13 cellular contexts compared by ENCODE assay signal in the genomic region with DNA sequence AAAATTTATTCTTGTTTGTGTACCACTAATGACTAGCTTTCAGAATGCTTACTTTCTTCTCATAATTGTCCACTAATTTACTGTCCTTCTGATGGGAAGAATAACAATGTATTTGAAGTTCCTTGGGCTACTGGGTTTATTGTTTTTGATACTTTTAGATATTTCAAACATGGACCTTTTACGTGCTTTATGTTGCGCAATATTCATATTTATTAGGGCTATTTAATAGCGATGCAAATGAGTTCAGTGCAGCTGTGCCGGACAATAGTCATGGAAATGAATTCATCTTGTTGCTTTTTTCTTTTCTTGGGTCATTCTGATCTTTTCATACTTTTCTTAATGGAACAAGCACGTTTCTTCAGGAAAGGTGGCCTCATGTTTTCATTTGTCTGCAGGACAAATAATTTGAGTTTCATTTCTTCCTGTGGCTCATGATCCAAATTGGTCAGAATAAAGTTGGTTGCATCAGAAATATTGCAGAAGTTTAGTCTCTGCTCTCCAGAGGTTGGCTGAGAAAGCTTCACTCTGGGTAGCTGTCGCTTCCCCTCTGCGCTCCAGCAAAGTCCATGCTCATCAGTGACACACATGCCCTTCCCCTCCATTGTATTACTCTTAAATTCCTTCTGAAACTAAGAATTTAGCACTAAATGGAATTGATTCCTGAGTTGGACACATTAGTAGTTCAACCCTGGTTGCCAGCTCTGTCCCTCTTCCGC.
DNase-seq lines count a peak whose midpoint lies in the region; ATAC-seq, FAIRE-seq and TF ChIP-seq lines count a peak whose summit lies in the region.
"Had no signal": no experiment of that assay in that cellular context is flagged by ENCODE, and none has a peak within 500 bp of the region (broad histone marks: within the 10 kb centered on the region; RNA-seq: fewer than 3 reads in every experiment).

No MANE protein-coding gene starts in this region.

- H3K9ac ChIP-seq in GM23248 (peak overlapping the region; percentile 50; the same call in 1 of the 2 replicates), endothelial cell of umbilical vein (replicated peaks; ENCODE audit: extremely low read depth, insufficient read depth, low read length) (no peak overlapping the region)

- H3K4me2 ChIP-seq in GM23248 (ENCODE audit: unreplicated experiment) = peak overlapping the region; percentile 57
- H3K4me2 ChIP-seq in endothelial cell of umbilical vein (ENCODE audit: insufficient read depth, low read length) = peak overlapping the region; percentile 48
- H3K4me2 ChIP-seq: GM23338 had no signal

- H2AFZ ChIP-seq in GM23248 (no peak overlapping the region), endothelial cell of umbilical vein (ENCODE audit: low read depth, low read length) (no peak overlapping the region)
- H2AFZ ChIP-seq: GM23338 had no signal

- ATAC-seq in RWPE2 (ENCODE audit: low read depth) (no peak; the same call in 2 of the 3 replicates), sciatic nerve (peak; percentile 57)
- ATAC-seq: GM23338 had no signal

- H3K9me3 ChIP-seq in GM23248 (ENCODE audit: low read depth) (no peaks in the 10 kb centered on the region), RWPE2 (ENCODE audit: severe bottlenecking) (no peaks in the 10 kb centered on the region), endothelial cell of umbilical vein (replicated peaks; ENCODE audit: control insufficient read depth, insufficient read depth, low read length) (no peaks in the 10 kb centered on the region), ovary (no peaks in the 10 kb centered on the region)

- TF ChIP-seq EP300 in ovary (IDR thresholded peaks at IDR 0.05) = no peak

- H3K4me1 ChIP-seq in GM23248 (ENCODE audit: insufficient read depth) (peaks cover 24% of the 10 kb centered on the region), RWPE2 (ENCODE audit: insufficient read depth, poor library complexity, severe bottlenecking) (peaks cover 23% of the 10 kb centered on the region), endothelial cell of umbilical vein (ENCODE audit: control insufficient read depth, extremely low read depth, insufficient read depth, low read length) (peaks cover 16% of the 10 kb centered on the region), ovary (ENCODE audit: insufficient read depth) (peaks cover 15% of the 10 kb centered on the region)

- H3K79me2 ChIP-seq in GM23248 (ENCODE audit: insufficient read depth) = peaks cover 98% of the 10 kb centered on the region
- peaks cover 18% of the 10 kb centered on the region for H3K79me2 ChIP-seq in endothelial cell of umbilical vein (ENCODE audit: control insufficient read depth, insufficient read depth, low read length)

- POLR2A ChIA-PET in endothelial cell of umbilical vein (lab: Charles Lee) = no interaction called here

- peaks cover 16% of the 10 kb centered on the region for H3F3A ChIP-seq in GM23248 (ENCODE audit: insufficient read depth)

- peak overlapping the region; percentile 65 for H3K27ac ChIP-seq in GM23248
- peak overlapping the region; percentile 52 for H3K27ac ChIP-seq in RWPE2 (ENCODE audit: poor library complexity, severe bottlenecking)
- H3K27ac ChIP-seq in endothelial cell of umbilical vein (ENCODE audit: insufficient read depth, low read depth, low read length) = no peak overlapping the region
- H3K27ac ChIP-seq in ovary = peak overlapping the region in 1 of 2 donors; percentile 53

- CTCF ChIA-PET in endothelial cell of umbilical vein (lab: Charles Lee) = interaction anchor here (1.1 to 2.8 kb wide), 9 partner anchors 11 to 243 kb away, joined by 3 to 15 read pairs (median 4); no protein-coding TSS in a partner anchor

- no peaks in the 10 kb centered on the region for H3K9me1 ChIP-seq in endothelial cell of umbilical vein (replicated peaks; ENCODE audit: control insufficient read depth, extremely low read depth, insufficient read depth, low read length)

- in situ Hi-C loops in GM23248 (cut with MboI) = no loop called here

- H3K4me3 ChIP-seq in GM23248 = peak overlapping the region; percentile 43
- no peak overlapping the region for H3K4me3 ChIP-seq in RWPE2 (ENCODE audit: severe bottlenecking)
- no peak overlapping the region for H3K4me3 ChIP-seq in endothelial cell of umbilical vein (replicated peaks in 1 of 3; ENCODE audit: insufficient read depth in 1 of 3, low read depth in 1 of 3, low read length in 3 of 3)
- H3K4me3 ChIP-seq in ovary = no peak overlapping the region
- H3K4me3 ChIP-seq: GM23338 had no signal

- dilution Hi-C loops in endothelial cell of umbilical vein (cut with MboI; ENCODE audit: extremely low pct_ligation_motif_present, low sequenced_read_pairs) = no loop called here

- intact Hi-C loops in endothelial cell of umbilical vein (cut with micrococcal nuclease) (no loop called here), sciatic nerve (cut with DNase I) (no loop called here), ovary (cut with DNase I) (no loop called here)

- WGBS in GM23248 (ENCODE audit: low coverage in 1 of 2, low lambda C conversion rate in 2 of 2, missing lambda C conversion rate in 2 of 2), 2 experiments = 98% methylated on average over 8 of the region's 8 CpGs
- WGBS in ovary, 3 donors = 69 to 71% (median 71%) methylated on average over 8 of the region's 8 CpGs

- BruUV-seq in endothelial cell of umbilical vein (replicated peaks; lab: Mats Ljungman, UMichigan) = no TSS peak

- H3K9me2 ChIP-seq in GM23248 (ENCODE audit: insufficient read depth) = no peaks in the 10 kb centered on the region

- no peaks in the 10 kb centered on the region for H4K20me1 ChIP-seq in GM23248 (ENCODE audit: insufficient read depth)
- H4K20me1 ChIP-seq in endothelial cell of umbilical vein (replicated peaks; ENCODE audit: control insufficient read depth, extremely low read depth, insufficient read depth, low read length) = no peaks in the 10 kb centered on the region

- DNase-seq in GM23248 = peak; percentile 19
- DNase-seq in RWPE2 (ENCODE audit: low spot score) = no peak
- no peak for DNase-seq in endothelial cell of umbilical vein (ENCODE audit: low read depth, low spot score)
- no peak for DNase-seq in sciatic nerve (ENCODE audit: low spot score)
- DNase-seq in central memory CD4-positive, alpha-beta T cell = no peak
- no peak for DNase-seq in NCI-H2196 treated with DMSO at 0.1 percent for 48 hours (lab: John Stamatoyannopoulos, UW; ENCODE audit: unreplicated experiment)
- DNase-seq in ovary = no peak
- DNase-seq in NCI-H187 treated with DMSO at 0.1 percent for 48 hours (lab: John Stamatoyannopoulos, UW) = no peak
- DNase-seq: immature natural killer cell; NCI-H2081 treated with DMSO at 0.1 percent for 48 hours; stimulated activated CD4-positive, alpha-beta T cell treated with anti-CD3 and anti-CD28 coated beads, Interleukin-12 subunit alpha, Interleukin-12 subunit beta, amount 100 ng/mL, for 4 hours; T1000 had no signal

- TF ChIP-seq POLR2A in endothelial cell of umbilical vein (IDR thresholded peaks at IDR 0.05; ENCODE audit: low read depth, low read length) = no peak
- TF ChIP-seq POLR2A in ovary (IDR thresholded peaks at IDR 0.05) = no peak

- H3K27me3 ChIP-seq in GM23248 (replicated peaks; ENCODE audit: insufficient read depth) (no peaks in the 10 kb centered on the region), RWPE2 (ENCODE audit: insufficient read depth, poor library complexity, severe bottlenecking) (no peaks in the 10 kb centered on the region), endothelial cell of umbilical vein (ENCODE audit: control insufficient read depth in 2 of 2, insufficient read depth in 2 of 2, low read length in 2 of 2) (no peaks in the 10 kb centered on the region), ovary (no peaks in the 10 kb centered on the region)

- FAIRE-seq in endothelial cell of umbilical vein (lab: Jason Lieb, UNC) = peak; percentile 8

- H3K36me3 ChIP-seq in GM23248 (ENCODE audit: low read depth) = no peaks in the 10 kb centered on the region
- H3K36me3 ChIP-seq in RWPE2 (ENCODE audit: low read depth) = no peaks in the 10 kb centered on the region
- H3K36me3 ChIP-seq in endothelial cell of umbilical vein (ENCODE audit: control insufficient read depth in 2 of 2, extremely low read depth in 1 of 2, insufficient read depth in 2 of 2, low read length in 2 of 2) = no peaks in the 10 kb centered on the region
- no peaks in the 10 kb centered on the region for H3K36me3 ChIP-seq in ovary

- no peak for TF ChIP-seq CTCF in RWPE2 (IDR thresholded peaks at IDR 0.05; ENCODE audit: poor library complexity, severe bottlenecking)
- no peak for TF ChIP-seq CTCF in endothelial cell of umbilical vein (IDR thresholded peaks at IDR 0.05; ENCODE audit: extremely low read depth in 1 of 2, insufficient read depth in 1 of 2, low read depth in 1 of 2, low read length in 2 of 2)
- no peak for TF ChIP-seq CTCF in ovary (IDR thresholded peaks at IDR 0.05)

TF ChIP-seq in endothelial cell of umbilical vein, 7 proteins besides CTCF, POLR2A, EP300 and RAD21:
- TF ChIP-seq, protein P1, sequence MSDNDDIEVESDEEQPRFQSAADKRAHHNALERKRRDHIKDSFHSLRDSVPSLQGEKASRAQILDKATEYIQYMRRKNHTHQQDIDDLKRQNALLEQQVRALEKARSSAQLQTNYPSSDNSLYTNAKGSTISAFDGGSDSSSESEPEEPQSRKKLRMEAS (IDR thresholded peaks at IDR 0.05; ENCODE audit: insufficient read depth, insufficient read length) = no peak
- no peak for TF ChIP-seq MYC (IDR thresholded peaks at IDR 0.05; ENCODE audit: low read depth, low read length)
- TF ChIP-seq FOS (IDR thresholded peaks at IDR 0.05; ENCODE audit: borderline replicate concordance, insufficient read depth, low read length) = no peak
- no peak for TF ChIP-seq EZH2 (IDR thresholded peaks at IDR 0.05; ENCODE audit: borderline replicate concordance, low read depth, low read length, severe bottlenecking)
- no peak for TF ChIP-seq POLR2AphosphoS5 (IDR thresholded peaks at IDR 0.05; ENCODE audit: insufficient read depth, low read depth, low read length)
- no peak for TF ChIP-seq JUN (IDR thresholded peaks at IDR 0.05; ENCODE audit: borderline replicate concordance, insufficient read depth, insufficient read length, low read depth)
- no peak for TF ChIP-seq GATA2 (IDR thresholded peaks at IDR 0.05; ENCODE audit: insufficient read depth, insufficient read length, low read depth, low read length)
